ENCODE assay signal across 10 cellular contexts in genomic region chr13:25046274-25046984, GRCh38. TPM values are rescaled to one million over a fixed set of nuclear protein-coding genes. Genes with fewer than 3 reads are reported as not detected.
A peak's percentile ranks its signal among the peaks of the same experiment; 100 is the strongest.
DNase-seq lines count a peak whose midpoint lies in the region; ATAC-seq and TF ChIP-seq lines count a peak whose summit lies in the region.
"Had no signal": no experiment of that assay in that cellular context is flagged by ENCODE, and none has a peak within 500 bp of the region (broad histone marks: within the 10 kb centered on the region; RNA-seq: fewer than 3 reads in every experiment).

No MANE protein-coding gene starts in this region.

- BruUV-seq in MCF 10A (replicated peaks; lab: Mats Ljungman, UMichigan), result no TSS peak

- no peaks in the 10 kb centered on the region for H3K4me1 Mint-ChIP-seq in MCF 10A (ENCODE audit: insufficient read depth, unreplicated experiment)
- H3K4me1 Mint-ChIP-seq in chondrocyte (ENCODE audit: low read depth), result peaks cover 4% of the 10 kb centered on the region
- peaks cover 5% of the 10 kb centered on the region for H3K4me1 Mint-ChIP-seq in memory B cell
- peaks cover 6% of the 10 kb centered on the region for H3K4me1 Mint-ChIP-seq in CD8-positive, alpha-beta T cell (ENCODE audit: low read depth)

- DNase-seq in breast epithelium (ENCODE audit: low spot score in 2 of 2) (no peak), MCF 10A (ENCODE audit: unreplicated experiment) (no peak), chondrocyte (ENCODE audit: low spot score) (no peak), memory B cell (ENCODE audit: low spot score in 2 of 2) (no peak), CD1c-positive myeloid dendritic cell (ENCODE audit: extremely low spot score) (no peak), AG08395 (ENCODE audit: low spot score) (no peak)
- no peak for DNase-seq in CD8-positive, alpha-beta T cell
- DNase-seq: CD4-positive, CD25-positive, alpha-beta regulatory T cell had no signal

- no peaks in the 10 kb centered on the region for H3K36me3 ChIP-seq in breast epithelium
- H3K36me3 ChIP-seq in urinary bladder (ENCODE audit: insufficient read depth), result no peaks in the 10 kb centered on the region
- no peaks in the 10 kb centered on the region for H3K36me3 ChIP-seq in CD8-positive, alpha-beta T cell (ENCODE audit: insufficient read depth, low read length)

- no peaks in the 10 kb centered on the region for H3K36me3 Mint-ChIP-seq in MCF 10A (ENCODE audit: insufficient read depth, unreplicated experiment)
- H3K36me3 Mint-ChIP-seq in chondrocyte (ENCODE audit: low read depth), result peaks cover 6% of the 10 kb centered on the region
- peaks cover 9% of the 10 kb centered on the region for H3K36me3 Mint-ChIP-seq in memory B cell
- no peaks in the 10 kb centered on the region for H3K36me3 Mint-ChIP-seq in CD8-positive, alpha-beta T cell
- H3K36me3 Mint-ChIP-seq: CD4-positive, CD25-positive, alpha-beta regulatory T cell had no signal

- H3K4me3 ChIP-seq in breast epithelium, result peak overlapping the region; percentile 29 to 60 (median 39)
- H3K4me3 ChIP-seq in urinary bladder (ENCODE audit: low read depth, low read length), result peak overlapping the region; percentile 3
- H3K4me3 ChIP-seq in CD8-positive, alpha-beta T cell (ENCODE audit: low read depth, low read length), result no peak overlapping the region
- H3K4me3 ChIP-seq: SK-N-MC had no signal

- intact Hi-C loops in breast epithelium (cut with DNase I; ENCODE audit: low total_unique reads), result no loop called here
- intact Hi-C loops in MCF 10A (cut with micrococcal nuclease), result no loop called here
- intact Hi-C loops in CD8-positive, alpha-beta T cell (cut with DNase I, micrococcal nuclease), result no loop called here

- H3K27ac Mint-ChIP-seq in MCF 10A (ENCODE audit: low read depth, unreplicated experiment) (no peak overlapping the region), chondrocyte (ENCODE audit: unreplicated experiment) (no peak overlapping the region), memory B cell (no peak overlapping the region)
- no peak overlapping the region for H3K27ac Mint-ChIP-seq in CD8-positive, alpha-beta T cell
- H3K27ac Mint-ChIP-seq: CD4-positive, CD25-positive, alpha-beta regulatory T cell had no signal

- H3K27me3 Mint-ChIP-seq in MCF 10A (ENCODE audit: insufficient read depth, unreplicated experiment) (peaks cover 72% of the 10 kb centered on the region), chondrocyte (ENCODE audit: low read depth) (peaks cover 71% of the 10 kb centered on the region), memory B cell (peaks cover 41% of the 10 kb centered on the region)
- H3K27me3 Mint-ChIP-seq in CD8-positive, alpha-beta T cell (ENCODE audit: low read depth), result peaks cover 66% of the 10 kb centered on the region

- no peak for TF ChIP-seq CTCF in breast epithelium (IDR thresholded peaks at IDR 0.05)
- no peak for TF ChIP-seq CTCF in MCF 10A (IDR thresholded peaks at IDR 0.05; ENCODE audit: unreplicated experiment)
- peak; percentile 7 for TF ChIP-seq CTCF in chondrocyte (IDR thresholded peaks at IDR 0.05)
- no peak for TF ChIP-seq CTCF in CD8-positive, alpha-beta T cell (IDR thresholded peaks at IDR 0.05)

- POLR2A ChIA-PET in MCF 10A (lab: Yijun Ruan, JAX), result no interaction called here
- POLR2A ChIA-PET in CD8-positive, alpha-beta T cell (lab: Charles Lee), result no interaction called here

- CTCF ChIA-PET in MCF 10A (lab: Yijun Ruan, JAX), result interaction anchor here (0.6 to 1.5 kb wide), 4 partner anchors 9 to 190 kb away, joined by 3 to 6 read pairs (median 3); no protein-coding TSS in a partner anchor
- CTCF ChIA-PET in CD8-positive, alpha-beta T cell (lab: Charles Lee), result no interaction called here

- peaks cover 0 to 5% of the 10 kb centered on the region in 2 donors for H3K9me3 ChIP-seq in breast epithelium
- peaks cover 3% of the 10 kb centered on the region for H3K9me3 ChIP-seq in CD8-positive, alpha-beta T cell (ENCODE audit: low read length)

- H3K9me3 Mint-ChIP-seq in MCF 10A (ENCODE audit: unreplicated experiment), result peaks cover 4% of the 10 kb centered on the region
- H3K9me3 Mint-ChIP-seq in chondrocyte (ENCODE audit: low read depth), result peaks cover 16% of the 10 kb centered on the region
- peaks cover 10% of the 10 kb centered on the region for H3K9me3 Mint-ChIP-seq in memory B cell
- H3K9me3 Mint-ChIP-seq in CD8-positive, alpha-beta T cell, result peaks cover 11% of the 10 kb centered on the region

- H3K27ac ChIP-seq in breast epithelium, result no peak overlapping the region
- no peak overlapping the region for H3K27ac ChIP-seq in urinary bladder (ENCODE audit: low read depth)
- no peak overlapping the region for H3K27ac ChIP-seq in CD8-positive, alpha-beta T cell (ENCODE audit: low read depth, low read length)
- H3K27ac ChIP-seq: SK-N-MC had no signal

- peak; percentile 29 for ATAC-seq in memory B cell (ENCODE audit: low read depth)
- no peak for ATAC-seq in CD8-positive, alpha-beta T cell

- H3K4me3 Mint-ChIP-seq in MCF 10A (ENCODE audit: unreplicated experiment) (no peak overlapping the region), chondrocyte (ENCODE audit: unreplicated experiment) (peak overlapping the region; percentile 66), memory B cell (peak overlapping the region; percentile 21)
- H3K4me3 Mint-ChIP-seq in CD8-positive, alpha-beta T cell, result no peak overlapping the region

- H3K4me1 ChIP-seq in breast epithelium, result no peaks in the 10 kb centered on the region
- no peaks in the 10 kb centered on the region for H3K4me1 ChIP-seq in urinary bladder (ENCODE audit: insufficient read depth)
- no peaks in the 10 kb centered on the region for H3K4me1 ChIP-seq in CD8-positive, alpha-beta T cell (ENCODE audit: insufficient read depth, low read length)

- peaks cover 0 to 47% of the 10 kb centered on the region in 2 donors for H3K27me3 ChIP-seq in breast epithelium
- no peaks in the 10 kb centered on the region for H3K27me3 ChIP-seq in CD8-positive, alpha-beta T cell (ENCODE audit: insufficient read depth, low read length)

- TF ChIP-seq POLR2A in breast epithelium (IDR thresholded peaks at IDR 0.05), result no peak

- 14% methylated on average over 24 of the region's 24 CpGs for WGBS in urinary bladder

RNA-seq across cellular contexts. Expression of gene PABPC3, which starts 49.5 kb away (rescaled TPM):
- under 1 TPM in 2 of 3 donors, not detected in 1; 0.15 to 0.32 TPM for total RNA-seq in breast epithelium
- 0.72 and 0.96 TPM in 2 replicates for total RNA-seq in MCF 10A (2022)
- total RNA-seq in chondrocyte, result 0.12 to 0.22 TPM (median 0.18 TPM) in 3 replicates
- total RNA-seq in urinary bladder, result 0.48 TPM
- 0.39 TPM for polyA plus RNA-seq in urinary bladder
- total RNA-seq in CD8-positive, alpha-beta T cell, result 1 to 10 TPM; 1.4 to 1.5 TPM

Comparison
In these comparisons a context has a peak if more than half of its experiments do, and no peak if none do; other contexts are left out.
1. H3K4me3 Mint-ChIP-seq: peak in chondrocyte (single experiment) and memory B cell (single experiment); none in MCF 10A (single experiment) and CD8-positive, alpha-beta T cell (single experiment).